Comparison of ENCODE assay signal across 18 cellular contexts in genomic region chr21:40272037-40272436, GRCh38.
"Had no signal": no experiment of that assay in that cellular context is flagged by ENCODE, and none has a peak within 500 bp of the region (broad histone marks: within the 10 kb centered on the region; RNA-seq: fewer than 3 reads in every experiment).

No MANE protein-coding gene starts in this region.

- H3K36me3 Mint-ChIP-seq: IgD-negative memory B cell had no signal

- H3K27ac Mint-ChIP-seq: IgD-negative memory B cell had no signal

- H3K36me3 ChIP-seq: SJCRH30 had no signal

- H3K4me3 Mint-ChIP-seq: IgD-negative memory B cell had no signal

- H3K27ac ChIP-seq: HL-60, KMS-11, SJCRH30, SK-N-MC had no signal

- H3K27me3 Mint-ChIP-seq: IgD-negative memory B cell had no signal

- H3K9me3 ChIP-seq: SJCRH30 had no signal

- H3K4me3 ChIP-seq: K562, SJCRH30, SK-N-MC had no signal

- DNase-seq: Kasumi-1, MM.1S, NCI-H1092 treated with DMSO at 0.1 percent for 48 hours, NCI-H1436, NCI-H1694 treated with DMSO at 0.1 percent for 48 hours, NCI-H1930, NCI-H2081, NCI-H2107, NCI-H2227 treated with DMSO at 0.1 percent for 48 hours, NCI-H524, RPMI8226, SHP77 treated with DMSO at 0.1 percent for 48 hours, SJCRH30 had no signal

- H3K4me1 ChIP-seq: SJCRH30 had no signal

- ATAC-seq: K562 had no signal
